1 cellular context compared by ENCODE assay signal in the genomic region with DNA sequence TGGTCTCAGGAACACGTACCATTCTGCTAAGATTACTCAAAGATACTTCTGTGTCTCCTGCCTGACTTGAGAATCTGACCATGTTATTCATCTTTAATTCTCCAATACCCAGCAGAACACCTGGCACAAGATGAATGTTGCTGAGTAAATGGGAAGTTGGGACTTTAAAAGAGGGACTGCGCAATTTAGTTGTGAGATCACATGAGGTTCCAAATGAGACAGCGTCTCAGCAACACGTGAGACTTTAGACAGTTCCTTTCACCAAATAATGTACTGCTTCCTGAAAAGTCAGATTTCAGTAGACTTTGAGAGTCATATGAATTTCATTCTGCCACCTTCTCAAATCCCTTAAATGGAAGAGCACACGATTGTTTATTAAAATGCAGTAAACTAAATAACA.
TF ChIP-seq lines count a peak whose summit lies in the region.

No MANE protein-coding gene starts in this region.

TF ChIP-seq in WTC11, 78 proteins besides CTCF, POLR2A, EP300 and RAD21 (continued from another document):
- TF ChIP-seq, protein P1, sequence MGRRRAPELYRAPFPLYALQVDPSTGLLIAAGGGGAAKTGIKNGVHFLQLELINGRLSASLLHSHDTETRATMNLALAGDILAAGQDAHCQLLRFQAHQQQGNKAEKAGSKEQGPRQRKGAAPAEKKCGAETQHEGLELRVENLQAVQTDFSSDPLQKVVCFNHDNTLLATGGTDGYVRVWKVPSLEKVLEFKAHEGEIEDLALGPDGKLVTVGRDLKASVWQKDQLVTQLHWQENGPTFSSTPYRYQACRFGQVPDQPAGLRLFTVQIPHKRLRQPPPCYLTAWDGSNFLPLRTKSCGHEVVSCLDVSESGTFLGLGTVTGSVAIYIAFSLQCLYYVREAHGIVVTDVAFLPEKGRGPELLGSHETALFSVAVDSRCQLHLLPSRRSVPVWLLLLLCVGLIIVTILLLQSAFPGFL (CRISPR knock-in tag; IDR thresholded peaks at IDR 0.05; ENCODE audit: borderline replicate concordance), result no peak
- TF ChIP-seq, protein P2, sequence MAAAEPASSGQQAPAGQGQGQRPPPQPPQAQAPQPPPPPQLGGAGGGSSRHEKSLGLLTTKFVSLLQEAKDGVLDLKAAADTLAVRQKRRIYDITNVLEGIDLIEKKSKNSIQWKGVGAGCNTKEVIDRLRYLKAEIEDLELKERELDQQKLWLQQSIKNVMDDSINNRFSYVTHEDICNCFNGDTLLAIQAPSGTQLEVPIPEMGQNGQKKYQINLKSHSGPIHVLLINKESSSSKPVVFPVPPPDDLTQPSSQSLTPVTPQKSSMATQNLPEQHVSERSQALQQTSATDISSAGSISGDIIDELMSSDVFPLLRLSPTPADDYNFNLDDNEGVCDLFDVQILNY (CRISPR knock-in tag; IDR thresholded peaks at IDR 0.05), result no peak
- TF ChIP-seq CBFB (CRISPR knock-in tag; IDR thresholded peaks at IDR 0.05; ENCODE audit: low read depth), result no peak
- TF ChIP-seq NFATC4 (CRISPR knock-in tag; IDR thresholded peaks at IDR 0.05), result no peak
- no peak for TF ChIP-seq RELA (CRISPR knock-in tag; IDR thresholded peaks at IDR 0.05; ENCODE audit: borderline replicate concordance)
- no peak for TF ChIP-seq ZNF219 (CRISPR knock-in tag; IDR thresholded peaks at IDR 0.05; ENCODE audit: borderline replicate concordance)
- TF ChIP-seq, protein P3, sequence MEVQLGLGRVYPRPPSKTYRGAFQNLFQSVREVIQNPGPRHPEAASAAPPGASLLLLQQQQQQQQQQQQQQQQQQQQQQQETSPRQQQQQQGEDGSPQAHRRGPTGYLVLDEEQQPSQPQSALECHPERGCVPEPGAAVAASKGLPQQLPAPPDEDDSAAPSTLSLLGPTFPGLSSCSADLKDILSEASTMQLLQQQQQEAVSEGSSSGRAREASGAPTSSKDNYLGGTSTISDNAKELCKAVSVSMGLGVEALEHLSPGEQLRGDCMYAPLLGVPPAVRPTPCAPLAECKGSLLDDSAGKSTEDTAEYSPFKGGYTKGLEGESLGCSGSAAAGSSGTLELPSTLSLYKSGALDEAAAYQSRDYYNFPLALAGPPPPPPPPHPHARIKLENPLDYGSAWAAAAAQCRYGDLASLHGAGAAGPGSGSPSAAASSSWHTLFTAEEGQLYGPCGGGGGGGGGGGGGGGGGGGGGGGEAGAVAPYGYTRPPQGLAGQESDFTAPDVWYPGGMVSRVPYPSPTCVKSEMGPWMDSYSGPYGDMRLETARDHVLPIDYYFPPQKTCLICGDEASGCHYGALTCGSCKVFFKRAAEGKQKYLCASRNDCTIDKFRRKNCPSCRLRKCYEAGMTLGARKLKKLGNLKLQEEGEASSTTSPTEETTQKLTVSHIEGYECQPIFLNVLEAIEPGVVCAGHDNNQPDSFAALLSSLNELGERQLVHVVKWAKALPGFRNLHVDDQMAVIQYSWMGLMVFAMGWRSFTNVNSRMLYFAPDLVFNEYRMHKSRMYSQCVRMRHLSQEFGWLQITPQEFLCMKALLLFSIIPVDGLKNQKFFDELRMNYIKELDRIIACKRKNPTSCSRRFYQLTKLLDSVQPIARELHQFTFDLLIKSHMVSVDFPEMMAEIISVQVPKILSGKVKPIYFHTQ (CRISPR knock-in tag; IDR thresholded peaks at IDR 0.05), result no peak
- TF ChIP-seq, protein P4, sequence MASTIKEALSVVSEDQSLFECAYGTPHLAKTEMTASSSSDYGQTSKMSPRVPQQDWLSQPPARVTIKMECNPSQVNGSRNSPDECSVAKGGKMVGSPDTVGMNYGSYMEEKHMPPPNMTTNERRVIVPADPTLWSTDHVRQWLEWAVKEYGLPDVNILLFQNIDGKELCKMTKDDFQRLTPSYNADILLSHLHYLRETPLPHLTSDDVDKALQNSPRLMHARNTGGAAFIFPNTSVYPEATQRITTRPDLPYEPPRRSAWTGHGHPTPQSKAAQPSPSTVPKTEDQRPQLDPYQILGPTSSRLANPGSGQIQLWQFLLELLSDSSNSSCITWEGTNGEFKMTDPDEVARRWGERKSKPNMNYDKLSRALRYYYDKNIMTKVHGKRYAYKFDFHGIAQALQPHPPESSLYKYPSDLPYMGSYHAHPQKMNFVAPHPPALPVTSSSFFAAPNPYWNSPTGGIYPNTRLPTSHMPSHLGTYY (CRISPR knock-in tag; IDR thresholded peaks at IDR 0.05), result no peak
- TF ChIP-seq, protein P5, sequence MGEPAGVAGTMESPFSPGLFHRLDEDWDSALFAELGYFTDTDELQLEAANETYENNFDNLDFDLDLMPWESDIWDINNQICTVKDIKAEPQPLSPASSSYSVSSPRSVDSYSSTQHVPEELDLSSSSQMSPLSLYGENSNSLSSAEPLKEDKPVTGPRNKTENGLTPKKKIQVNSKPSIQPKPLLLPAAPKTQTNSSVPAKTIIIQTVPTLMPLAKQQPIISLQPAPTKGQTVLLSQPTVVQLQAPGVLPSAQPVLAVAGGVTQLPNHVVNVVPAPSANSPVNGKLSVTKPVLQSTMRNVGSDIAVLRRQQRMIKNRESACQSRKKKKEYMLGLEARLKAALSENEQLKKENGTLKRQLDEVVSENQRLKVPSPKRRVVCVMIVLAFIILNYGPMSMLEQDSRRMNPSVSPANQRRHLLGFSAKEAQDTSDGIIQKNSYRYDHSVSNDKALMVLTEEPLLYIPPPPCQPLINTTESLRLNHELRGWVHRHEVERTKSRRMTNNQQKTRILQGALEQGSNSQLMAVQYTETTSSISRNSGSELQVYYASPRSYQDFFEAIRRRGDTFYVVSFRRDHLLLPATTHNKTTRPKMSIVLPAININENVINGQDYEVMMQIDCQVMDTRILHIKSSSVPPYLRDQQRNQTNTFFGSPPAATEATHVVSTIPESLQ (CRISPR knock-in tag; IDR thresholded peaks at IDR 0.05), result no peak
TF ChIP-seq in WTC11: peak in this region for 0.
